ENCODE assay signal across 10 cellular contexts in the genomic region with DNA sequence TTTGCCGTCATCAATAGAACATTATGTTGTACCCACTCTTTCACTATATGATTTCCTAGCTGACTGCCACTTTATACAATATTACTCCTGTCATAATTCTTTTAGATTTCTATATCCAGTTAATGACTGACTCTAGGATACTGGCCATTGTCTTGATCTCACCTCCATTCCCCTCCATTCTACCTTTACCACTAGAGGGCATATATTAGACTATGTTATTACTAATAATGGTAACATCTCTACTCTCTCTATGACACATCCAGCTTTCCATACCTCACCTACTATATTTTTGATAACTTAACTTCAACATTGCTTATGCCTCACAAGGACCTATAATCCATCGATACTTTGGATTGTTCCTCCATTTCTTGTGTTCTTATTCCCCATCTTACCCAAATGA. TPM values are rescaled to one million over a fixed set of nuclear protein-coding genes. Genes with fewer than 3 reads are reported as not detected.
DNase-seq lines count a peak whose midpoint lies in the region; ATAC-seq and TF ChIP-seq lines count a peak whose summit lies in the region.
"Had no signal": no experiment of that assay in that cellular context is flagged by ENCODE, and none has a peak within 500 bp of the region (broad histone marks: within the 10 kb centered on the region; RNA-seq: fewer than 3 reads in every experiment).

No MANE protein-coding gene starts in this region.

- H3K9me3 ChIP-seq in OCI-LY7 (ENCODE audit: low read length): no peaks in the 10 kb centered on the region
- H3K9me3 ChIP-seq: thoracic aorta had no signal

- DNase-seq in NCI-H82 (lab: John Stamatoyannopoulos, UW) (peak; percentile 9), NCI-H82 treated with DMSO at 0.1 percent for 48 hours (lab: John Stamatoyannopoulos, UW; ENCODE audit: unreplicated experiment) (no peak), OCI-LY7 (ENCODE audit: low spot score) (no peak), retinal pigment epithelial cell (ENCODE audit: low read depth) (no peak), NCI-H146 treated with DMSO at 0.1 percent for 48 hours (lab: John Stamatoyannopoulos, UW; ENCODE audit: unreplicated experiment) (no peak), RKO (ENCODE audit: low spot score) (no peak)
- DNase-seq: activated B cell treated with CpG ODN at 0.5 μM for 24 hours had no signal

- H3K79me2 ChIP-seq in OCI-LY7 (ENCODE audit: insufficient read depth, low read depth, low read length): no peaks in the 10 kb centered on the region

- CTCF ChIA-PET in OCI-LY7 (lab: Charles Lee; ENCODE audit: unreplicated experiment): no interaction called here

- intact Hi-C loops in OCI-LY7 (cut with micrococcal nuclease; ENCODE audit: unreplicated experiment): no loop called here

- POLR2A ChIA-PET in OCI-LY7 (lab: Charles Lee): no interaction called here

- BruUV-seq in OCI-LY7 (replicated peaks; lab: Mats Ljungman, UMichigan): no TSS peak

- no peaks in the 10 kb centered on the region for H4K20me1 ChIP-seq in OCI-LY7 (ENCODE audit: insufficient read depth, low read length)

- H3K4me1 ChIP-seq in OCI-LY7 (ENCODE audit: insufficient read depth, low read length, poor library complexity, severe bottlenecking): no peaks in the 10 kb centered on the region

- H3K27ac ChIP-seq in OCI-LY7 (ENCODE audit: low read depth, low read length, poor library complexity, severe bottlenecking): no peak overlapping the region
- H3K27ac ChIP-seq: thoracic aorta had no signal

- no peak overlapping the region for H3K4me3 ChIP-seq in OCI-LY7 (ENCODE audit: low read depth, low read length, poor library complexity, severe bottlenecking)
- H3K4me3 ChIP-seq in retinal pigment epithelial cell (ENCODE audit: low read length): no peak overlapping the region
- H3K4me3 ChIP-seq: thoracic aorta had no signal

- no peaks in the 10 kb centered on the region for H3K9me2 ChIP-seq in OCI-LY7 (ENCODE audit: insufficient read depth, low read length)

- TF ChIP-seq CTCF in OCI-LY7 (conservative IDR thresholded peaks at IDR 0.05; ENCODE audit: low read length): peak; percentile 67
- TF ChIP-seq CTCF in retinal pigment epithelial cell (conservative IDR thresholded peaks at IDR 0.05; ENCODE audit: low read depth, low read length): peak; percentile 37

- no peak overlapping the region for H2AFZ ChIP-seq in OCI-LY7 (ENCODE audit: low read length)

- H3K36me3 ChIP-seq in OCI-LY7 (ENCODE audit: insufficient read depth, low read length): no peaks in the 10 kb centered on the region
- H3K36me3 ChIP-seq: thoracic aorta had no signal

- peak; percentile 65 for ATAC-seq in HG02678 (IDR thresholded peaks at IDR 0.05; ENCODE audit: unreplicated experiment)
- ATAC-seq in HG03097 (IDR thresholded peaks at IDR 0.05; ENCODE audit: low FRiP score, unreplicated experiment): no peak

- no peak overlapping the region for H3K4me2 ChIP-seq in OCI-LY7 (ENCODE audit: low read length)

RNA-seq across cellular contexts. Expression of gene POU1F1, which starts 31.4 kb away (rescaled TPM):
- total RNA-seq in OCI-LY7 (2014; rRNA removed; shearing (Covaris generic)): not detected in 2 replicates
- not detected in 2 replicates for total RNA-seq in OCI-LY7 (2022)
- total RNA-seq: activated B cell treated with CpG ODN at 0.5 μM for 24 hours, thoracic aorta had no signal
